1 cellular context compared by ENCODE assay signal in genomic region chr6:27824248-27825024, GRCh38.
A peak's percentile ranks its signal among the peaks of the same experiment; 100 is the strongest.
TF ChIP-seq lines count a peak whose summit lies in the region.

No MANE protein-coding gene starts in this region.

TF ChIP-seq in H1, 55 proteins besides CTCF, POLR2A, EP300 and RAD21 (continued from another document):
- peak; percentile 21; the same call in 1 of the 2 replicates for TF ChIP-seq SP1 (IDR thresholded peaks at IDR 0.05; ENCODE audit: low read depth, low read length)
- 0 out of 2 replicates have a peak, but pooled peaks have one; percentile 18 for TF ChIP-seq SP4 (IDR thresholded peaks at IDR 0.05; ENCODE audit: low read length)
- TF ChIP-seq CHD2 (IDR thresholded peaks at IDR 0.05; ENCODE audit: low read length): 0 out of 2 replicates have a peak, but pooled peaks have one; percentile 30
- TF ChIP-seq E2F6 (IDR thresholded peaks at IDR 0.05): 0 out of 2 replicates have a peak, but pooled peaks have one; percentile 15
- TF ChIP-seq TAF7 (optimal IDR thresholded peaks at IDR 0.05; ENCODE audit: borderline replicate concordance, low read depth, low read length): peak; percentile 78
- TF ChIP-seq TAF1 (IDR thresholded peaks at IDR 0.05; ENCODE audit: low read depth, low read length): peak; percentile 69
- 0 out of 2 replicates have a peak, but pooled peaks have one; percentile 13 for TF ChIP-seq POU5F1 (IDR thresholded peaks at IDR 0.05; ENCODE audit: low read depth, low read length)
- TF ChIP-seq SIN3A (conservative IDR thresholded peaks at IDR 0.05 in 1 of 2, IDR thresholded peaks at IDR 0.05 in 1 of 2; ENCODE audit: low read depth in 1 of 2, low read length in 2 of 2): 0 out of 4 replicates have a peak, but pooled peaks of 1 of the 2 experiments have one; percentile 13
